13 cellular contexts compared by ENCODE assay signal in the genomic region with DNA sequence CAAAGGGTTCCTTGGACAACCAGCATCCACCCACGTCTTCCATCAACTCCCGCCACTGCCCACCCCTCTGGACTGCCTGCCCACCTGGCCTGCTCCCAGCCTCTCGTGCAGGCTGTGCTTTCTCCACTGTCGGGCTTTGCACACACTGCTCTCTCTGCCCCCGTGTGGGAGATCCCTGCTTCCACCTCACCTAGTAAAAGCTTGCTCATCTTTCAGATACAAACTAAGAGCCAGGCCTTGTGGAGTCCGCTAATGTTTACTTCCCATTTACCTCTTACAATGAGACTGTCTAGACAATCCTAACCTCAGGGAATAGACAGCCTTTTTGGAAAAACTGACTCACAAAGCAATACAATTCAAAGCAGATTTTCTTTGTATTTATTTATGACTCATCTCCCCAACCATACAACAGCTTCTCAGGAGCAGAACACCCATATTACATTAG.
DNase-seq lines count a peak whose midpoint lies in the region; ATAC-seq and TF ChIP-seq lines count a peak whose summit lies in the region.
"Had no signal": no experiment of that assay in that cellular context is flagged by ENCODE, and none has a peak within 500 bp of the region (broad histone marks: within the 10 kb centered on the region; RNA-seq: fewer than 3 reads in every experiment).

No MANE protein-coding gene starts in this region.

- ATAC-seq in activated CD4-positive, CD25-positive, alpha-beta regulatory T cell treated with anti-CD3 and anti-CD28 coated beads, Interleukin-2, amount 50 U/mL, for 24 hours, result peak; percentile 60 to 66
- no peak for ATAC-seq in left colon

- peaks cover 4% of the 10 kb centered on the region for H3K4me1 ChIP-seq in prostate gland (replicated peaks)
- H3K4me1 ChIP-seq in PC-9 (replicated peaks; ENCODE audit: insufficient read depth), result no peaks in the 10 kb centered on the region
- H3K4me1 ChIP-seq: SJCRH30 had no signal

- DNase-seq in activated CD4-positive, CD25-positive, alpha-beta regulatory T cell (lab: John Stamatoyannopoulos, UW), result no peak
- DNase-seq in NCI-H345 treated with DMSO at 0.1 percent for 48 hours (lab: John Stamatoyannopoulos, UW; ENCODE audit: unreplicated experiment) (peak; percentile 37), dorsolateral prefrontal cortex (peak in 3 of 10 donors; percentile 36 to 62 (median 44)), prostate gland (ENCODE audit: low spot score) (no peak), PC-9 (no peak), left colon (no peak), substantia nigra (lab: John Stamatoyannopoulos, UW) (no peak)
- DNase-seq: activated CD4-positive, alpha-beta memory T cell treated with anti-CD3 and anti-CD28 coated beads for 36 hours; NCI-H187 treated with DMSO at 0.1 percent for 48 hours; SJCRH30; stimulated activated CD8-positive, alpha-beta memory T cell treated with anti-CD3 and anti-CD28 coated beads, Interleukin-4, amount 100 ng/mL, for 48 hours had no signal

- WGBS in prostate gland, result 36% methylated on average over 6 of the region's 6 CpGs

- H3K79me2 ChIP-seq in PC-9 (ENCODE audit: low read depth), result no peaks in the 10 kb centered on the region

- H3F3A ChIP-seq in PC-9 (ENCODE audit: insufficient read depth, low read depth), result no peaks in the 10 kb centered on the region; the same call in 1 of the 2 replicates

- TF ChIP-seq POLR2A in prostate gland (IDR thresholded peaks at IDR 0.05), result no peak

- no peak overlapping the region for H2AFZ ChIP-seq in PC-9

- peak overlapping the region in 38 of 59 donors; percentile 2 to 65 (median 38) for H3K27ac ChIP-seq in dorsolateral prefrontal cortex
- peak overlapping the region; percentile 5 to 24 for H3K27ac ChIP-seq in prostate gland
- H3K27ac ChIP-seq in PC-9, result no peak overlapping the region
- no peak overlapping the region for H3K27ac ChIP-seq in substantia nigra (ENCODE audit: low read depth, low read length, poor library complexity, severe bottlenecking)
- H3K27ac ChIP-seq: SJCRH30 had no signal

- H3K9me3 ChIP-seq in prostate gland (no peaks in the 10 kb centered on the region), PC-9 (ENCODE audit: insufficient read depth, low read depth) (no peaks in the 10 kb centered on the region)
- H3K9me3 ChIP-seq: gastrocnemius medialis, SJCRH30 had no signal

- no TSS peak for BruUV-seq in PC-9 (replicated peaks; lab: Mats Ljungman, UMichigan)

- no peaks in the 10 kb centered on the region for H3K36me3 ChIP-seq in prostate gland
- H3K36me3 ChIP-seq in PC-9 (ENCODE audit: low read depth), result no peaks in the 10 kb centered on the region

- no peaks in the 10 kb centered on the region for H4K20me1 ChIP-seq in PC-9 (ENCODE audit: insufficient read depth)

- POLR2A ChIA-PET in PC-9 (lab: Charles Lee; ENCODE audit: unreplicated experiment), result no interaction called here

- no peaks in the 10 kb centered on the region for H3K9me2 ChIP-seq in PC-9 (ENCODE audit: insufficient read depth)

- TF ChIP-seq CTCF in dorsolateral prefrontal cortex (IDR thresholded peaks at IDR 0.05 in 54 of 56, conservative IDR thresholded peaks at IDR 0.05 in 2 of 56; ENCODE audit: low read depth in 1 of 56, partially characterized antibody in 56 of 56) (no peak), prostate gland (IDR thresholded peaks at IDR 0.05) (no peak), PC-9 (conservative IDR thresholded peaks at IDR 0.05) (no peak)

- H3K4me3 ChIP-seq in dorsolateral prefrontal cortex (no peak overlapping the region), prostate gland (no peak overlapping the region), PC-9 (no peak overlapping the region)
- H3K4me3 ChIP-seq: gastrocnemius medialis, SJCRH30 had no signal

- no peak overlapping the region for H3K4me2 ChIP-seq in PC-9

- intact Hi-C loops in dorsolateral prefrontal cortex (cut with DNase I), result no loop called here
- intact Hi-C loops in prostate gland (cut with DNase I), result no loop called here
- intact Hi-C loops in PC-9 (cut with micrococcal nuclease; ENCODE audit: unreplicated experiment), result no loop called here
- intact Hi-C loops in left colon (cut with DNase I, micrococcal nuclease), result no loop called here

- no peaks in the 10 kb centered on the region for H3K27me3 ChIP-seq in dorsolateral prefrontal cortex
- no peaks in the 10 kb centered on the region for H3K27me3 ChIP-seq in prostate gland (replicated peaks; ENCODE audit: insufficient read depth)
- H3K27me3 ChIP-seq in PC-9 (ENCODE audit: insufficient read depth, low read depth), result no peaks in the 10 kb centered on the region
- H3K27me3 ChIP-seq: gastrocnemius medialis, SJCRH30 had no signal

- CTCF ChIA-PET in PC-9 (lab: Charles Lee), result no interaction called here

Comparison
In these comparisons a context has a peak if more than half of its experiments do, and no peak if none do; other contexts are left out.
1. H3K27ac ChIP-seq: peak in dorsolateral prefrontal cortex (38 of 59) and prostate gland (2 of 2); none in PC-9 (single experiment) and substantia nigra (single experiment).